Comparison of ENCODE assay signal across 9 cellular contexts in the genomic region with DNA sequence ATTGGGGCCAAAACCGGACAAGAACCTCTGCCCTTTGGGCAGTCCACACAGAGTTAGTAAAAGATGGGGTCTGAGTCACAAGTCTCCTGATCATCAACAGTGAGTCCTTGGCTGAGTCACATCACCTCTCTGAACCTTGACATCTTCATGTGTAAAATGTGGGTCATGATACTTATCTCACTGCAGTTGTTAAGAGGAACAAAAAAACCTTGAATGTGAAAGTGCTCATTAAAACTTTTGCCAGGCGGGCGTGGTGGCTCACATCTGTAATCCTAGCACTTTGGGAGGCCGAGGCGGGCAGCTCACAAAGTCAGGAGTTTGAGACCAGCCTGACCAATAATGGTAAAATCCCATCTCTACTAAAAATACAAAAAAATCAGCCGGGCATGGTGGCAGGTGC. TPM values are rescaled to one million over a fixed set of nuclear protein-coding genes. Genes with fewer than 3 reads are reported as not detected.
A peak's percentile ranks its signal among the peaks of the same experiment; 100 is the strongest.
DNase-seq lines count a peak whose midpoint lies in the region; ATAC-seq and TF ChIP-seq lines count a peak whose summit lies in the region.
"Had no signal": no experiment of that assay in that cellular context is flagged by ENCODE, and none has a peak within 500 bp of the region (broad histone marks: within the 10 kb centered on the region; RNA-seq: fewer than 3 reads in every experiment).

No MANE protein-coding gene starts in this region.

- no peaks in the 10 kb centered on the region for H3K79me2 ChIP-seq in smooth muscle cell (ENCODE audit: low read depth)

- H3K4me2 ChIP-seq in smooth muscle cell = no peak overlapping the region

- H3K9ac ChIP-seq in smooth muscle cell (ENCODE audit: low read depth) = no peak overlapping the region

- H3K27ac ChIP-seq in thymus (ENCODE audit: low read depth) = peak overlapping the region; percentile 79
- no peak overlapping the region for H3K27ac ChIP-seq in aorta (ENCODE audit: low read depth in 1 of 2, low read length in 2 of 2)
- no peak overlapping the region for H3K27ac ChIP-seq in smooth muscle cell (ENCODE audit: low read depth)
- H3K27ac ChIP-seq: C4-2B had no signal

- no peak for DNase-seq in activated naive CD8-positive, alpha-beta T cell treated with anti-CD3 and anti-CD28 coated beads, Interleukin-2, amount 50 U/mL, for 24 hours
- no peak for DNase-seq in activated naive CD8-positive, alpha-beta T cell treated with anti-CD3 and anti-CD28 coated beads for 36 hours
- DNase-seq in aorta (no peak), smooth muscle cell (lab: John Stamatoyannopoulos, UW; ENCODE audit: unreplicated experiment) (no peak)
- DNase-seq: NCI-H1092 had no signal

- TF ChIP-seq CTCF in smooth muscle cell (IDR thresholded peaks at IDR 0.05; ENCODE audit: borderline replicate concordance, insufficient read depth, poor library complexity, severe bottlenecking) = no peak

- intact Hi-C loops in dendritic cell treated with granulocyte-macrophage colony-stimulating factor and Interleukin-4, amounts not matched to agents 40 ng/mL and 50 ng/mL, for 4 days (cut with micrococcal nuclease) = no loop called here
- intact Hi-C loops in aorta (cut with DNase I) = no loop called here

- H3K9me3 Mint-ChIP-seq in activated naive CD8-positive, alpha-beta T cell treated with anti-CD3 and anti-CD28 coated beads, Interleukin-2, amount 50 U/mL, for 24 hours = no peaks in the 10 kb centered on the region
- no peaks in the 10 kb centered on the region for H3K9me3 Mint-ChIP-seq in activated naive CD8-positive, alpha-beta T cell treated with anti-CD3 and anti-CD28 coated beads for 36 hours
- no peaks in the 10 kb centered on the region for H3K9me3 Mint-ChIP-seq in dendritic cell treated with granulocyte-macrophage colony-stimulating factor and Interleukin-4, amounts not matched to agents 40 ng/mL and 50 ng/mL, for 4 days

- no peak overlapping the region for H3K27ac Mint-ChIP-seq in activated naive CD8-positive, alpha-beta T cell treated with anti-CD3 and anti-CD28 coated beads, Interleukin-2, amount 50 U/mL, for 24 hours
- H3K27ac Mint-ChIP-seq in activated naive CD8-positive, alpha-beta T cell treated with anti-CD3 and anti-CD28 coated beads for 36 hours = no peak overlapping the region
- H3K27ac Mint-ChIP-seq in dendritic cell treated with granulocyte-macrophage colony-stimulating factor and Interleukin-4, amounts not matched to agents 40 ng/mL and 50 ng/mL, for 4 days = peak overlapping the region; percentile 39

- H3K4me3 ChIP-seq in thymus (ENCODE audit: low read length) = no peak overlapping the region
- H3K4me3 ChIP-seq in aorta (ENCODE audit: low read length in 2 of 2) = no peak overlapping the region
- no peak overlapping the region for H3K4me3 ChIP-seq in smooth muscle cell

- H3K9me3 ChIP-seq in thymus (ENCODE audit: control insufficient read depth) = no peaks in the 10 kb centered on the region
- H3K9me3 ChIP-seq in aorta (ENCODE audit: control insufficient read depth, low read length) = no peaks in the 10 kb centered on the region
- H3K9me3 ChIP-seq in smooth muscle cell (replicated peaks; ENCODE audit: low read depth) = no peaks in the 10 kb centered on the region

- peaks cover 16% of the 10 kb centered on the region for H3K4me1 ChIP-seq in thymus (ENCODE audit: control insufficient read depth, insufficient read depth, low read length)
- no peaks in the 10 kb centered on the region for H3K4me1 ChIP-seq in aorta (ENCODE audit: control insufficient read depth in 1 of 2, insufficient read depth in 2 of 2, low read length in 2 of 2)
- H3K4me1 ChIP-seq in smooth muscle cell (ENCODE audit: low read depth) = no peaks in the 10 kb centered on the region

- H2AFZ ChIP-seq in smooth muscle cell (ENCODE audit: low read depth) = no peak overlapping the region

- H3K36me3 ChIP-seq in thymus (ENCODE audit: control insufficient read depth, insufficient read depth) = no peaks in the 10 kb centered on the region
- H3K36me3 ChIP-seq in aorta (ENCODE audit: control insufficient read depth in 1 of 2, insufficient read depth in 2 of 2, low read length in 1 of 2) = peaks cover 0 to 2% of the 10 kb centered on the region in 2 donors
- H3K36me3 ChIP-seq in smooth muscle cell (ENCODE audit: low read depth) = no peaks in the 10 kb centered on the region

- no peak overlapping the region for H3K4me3 Mint-ChIP-seq in activated naive CD8-positive, alpha-beta T cell treated with anti-CD3 and anti-CD28 coated beads, Interleukin-2, amount 50 U/mL, for 24 hours
- H3K4me3 Mint-ChIP-seq in activated naive CD8-positive, alpha-beta T cell treated with anti-CD3 and anti-CD28 coated beads for 36 hours = no peak overlapping the region
- H3K4me3 Mint-ChIP-seq in dendritic cell treated with granulocyte-macrophage colony-stimulating factor and Interleukin-4, amounts not matched to agents 40 ng/mL and 50 ng/mL, for 4 days = no peak overlapping the region

- H3K36me3 Mint-ChIP-seq in activated naive CD8-positive, alpha-beta T cell treated with anti-CD3 and anti-CD28 coated beads, Interleukin-2, amount 50 U/mL, for 24 hours (ENCODE audit: low read depth) = no peaks in the 10 kb centered on the region
- H3K36me3 Mint-ChIP-seq in activated naive CD8-positive, alpha-beta T cell treated with anti-CD3 and anti-CD28 coated beads for 36 hours = no peaks in the 10 kb centered on the region
- no peaks in the 10 kb centered on the region for H3K36me3 Mint-ChIP-seq in dendritic cell treated with granulocyte-macrophage colony-stimulating factor and Interleukin-4, amounts not matched to agents 40 ng/mL and 50 ng/mL, for 4 days (ENCODE audit: low read depth)

- H3K27me3 ChIP-seq in thymus (ENCODE audit: control insufficient read depth, insufficient read depth) = no peaks in the 10 kb centered on the region
- H3K27me3 ChIP-seq in aorta (ENCODE audit: control insufficient read depth in 1 of 2, insufficient read depth in 2 of 2, low read length in 1 of 2) = no peaks in the 10 kb centered on the region
- no peaks in the 10 kb centered on the region for H3K27me3 ChIP-seq in smooth muscle cell (ENCODE audit: low read depth)

- peak; percentile 90 for ATAC-seq in activated naive CD8-positive, alpha-beta T cell treated with anti-CD3 and anti-CD28 coated beads, Interleukin-2, amount 50 U/mL, for 24 hours
- ATAC-seq in aorta (ENCODE audit: low FRiP score) = no peak

- H3K27me3 Mint-ChIP-seq in activated naive CD8-positive, alpha-beta T cell treated with anti-CD3 and anti-CD28 coated beads, Interleukin-2, amount 50 U/mL, for 24 hours = no peaks in the 10 kb centered on the region
- no peaks in the 10 kb centered on the region for H3K27me3 Mint-ChIP-seq in activated naive CD8-positive, alpha-beta T cell treated with anti-CD3 and anti-CD28 coated beads for 36 hours
- H3K27me3 Mint-ChIP-seq in dendritic cell treated with granulocyte-macrophage colony-stimulating factor and Interleukin-4, amounts not matched to agents 40 ng/mL and 50 ng/mL, for 4 days = no peaks in the 10 kb centered on the region

- no peaks in the 10 kb centered on the region for H4K20me1 ChIP-seq in smooth muscle cell (ENCODE audit: low read depth)

- WGBS in thymus = 79% methylated on average over 6 of the region's 6 CpGs
- WGBS in aorta, 2 donors = 92 to 93% methylated on average over 6 of the region's 6 CpGs
- WGBS in smooth muscle cell (ENCODE audit: low lambda C conversion rate) = 90% methylated on average over 6 of the region's 6 CpGs

- peaks cover 21% of the 10 kb centered on the region for H3K4me1 Mint-ChIP-seq in activated naive CD8-positive, alpha-beta T cell treated with anti-CD3 and anti-CD28 coated beads, Interleukin-2, amount 50 U/mL, for 24 hours
- H3K4me1 Mint-ChIP-seq in activated naive CD8-positive, alpha-beta T cell treated with anti-CD3 and anti-CD28 coated beads for 36 hours = peaks cover 9% of the 10 kb centered on the region
- H3K4me1 Mint-ChIP-seq in dendritic cell treated with granulocyte-macrophage colony-stimulating factor and Interleukin-4, amounts not matched to agents 40 ng/mL and 50 ng/mL, for 4 days (ENCODE audit: low read depth) = peaks cover 31% of the 10 kb centered on the region

- no peaks in the 10 kb centered on the region for H3F3A ChIP-seq in smooth muscle cell (ENCODE audit: low read depth)

RNA-seq across cellular contexts. Expression of a gene that starts 15.7 kb away (rescaled TPM):
- total RNA-seq in activated naive CD8-positive, alpha-beta T cell treated with anti-CD3 and anti-CD28 coated beads for 36 hours = not detected
- 128 TPM for polyA plus RNA-seq in thymus
- total RNA-seq in aorta = 10 to 100 TPM; 72.8 to 83.4 TPM
- 100 to 1,000 TPM in 1 of 2 donors, 10 to 100 TPM in 1; 86.5 to 116 TPM for polyA plus RNA-seq in aorta
- total RNA-seq in smooth muscle cell = 198 and 238 TPM in 2 replicates
- 302 and 358 TPM in 2 replicates for polyA plus RNA-seq in smooth muscle cell

RNA-seq across cellular contexts. Expression of a gene that starts 18.9 kb away (rescaled TPM):
- total RNA-seq in activated naive CD8-positive, alpha-beta T cell treated with anti-CD3 and anti-CD28 coated beads for 36 hours = not detected
- polyA plus RNA-seq in thymus (302 TPM), aorta (10 to 100 TPM in 1 of 2 donors, 1 to 10 TPM in 1; 2.5 to 91.2 TPM), smooth muscle cell (11.0 and 32.7 TPM in 2 replicates)
- total RNA-seq in aorta (not detected), smooth muscle cell (20.1 and 25.1 TPM in 2 replicates)
- total RNA-seq: osteocyte had no signal

RNA-seq across cellular contexts. Expression of a gene that starts 30.1 kb away (rescaled TPM):
- 1 to 10 TPM; 5.7 to 5.9 TPM for total RNA-seq in activated naive CD8-positive, alpha-beta T cell treated with anti-CD3 and anti-CD28 coated beads for 36 hours
- polyA plus RNA-seq in thymus = 96.1 TPM
- 100 to 1,000 TPM in 1 of 2 donors, 10 to 100 TPM in 1; 80.0 to 111 TPM for total RNA-seq in aorta
- polyA plus RNA-seq in aorta = 100 to 1,000 TPM; 243 to 245 TPM
- total RNA-seq in smooth muscle cell = 150 and 158 TPM in 2 replicates
- 474 and 498 TPM in 2 replicates for polyA plus RNA-seq in smooth muscle cell

RNA-seq across cellular contexts. Expression of a gene that starts 31.0 kb away (rescaled TPM):
- not detected for total RNA-seq in activated naive CD8-positive, alpha-beta T cell treated with anti-CD3 and anti-CD28 coated beads for 36 hours
- 3.4 TPM for polyA plus RNA-seq in thymus
- total RNA-seq in aorta = under 1 TPM in 1 of 2 donors, not detected in 1; 0.69 TPM
- 1 to 10 TPM in 1 of 2 donors, under 1 TPM in 1; 0.23 to 7.1 TPM for polyA plus RNA-seq in aorta
- total RNA-seq in smooth muscle cell = 8.3 TPM in 1 of 2 replicates, not detected in the other
- polyA plus RNA-seq in smooth muscle cell = 0.46 and 1.0 TPM in 2 replicates
- total RNA-seq: osteocyte had no signal

RNA-seq across cellular contexts. Expression of a gene that starts 31.6 kb away (rescaled TPM):
- total RNA-seq in activated naive CD8-positive, alpha-beta T cell treated with anti-CD3 and anti-CD28 coated beads for 36 hours = under 1 TPM in 1 of 2 experiments, not detected in 1; 0.60 TPM
- polyA plus RNA-seq in thymus = 93.5 TPM
- total RNA-seq in aorta = 1 to 10 TPM; 1.8 TPM
- 1 to 10 TPM; 2.1 to 6.4 TPM for polyA plus RNA-seq in aorta
- total RNA-seq in smooth muscle cell = 2.3 and 7.3 TPM in 2 replicates
- 16.6 and 20.4 TPM in 2 replicates for polyA plus RNA-seq in smooth muscle cell

Comparison
In these comparisons a context has a peak if more than half of its experiments do, and no peak if none do; other contexts are left out.
1. RNA of a gene that starts 15.7 kb away (total RNA-seq): 198 to 238 TPM in smooth muscle cell and 72.8 to 83.4 TPM in aorta; not detected in activated naive CD8-positive, alpha-beta T cell treated with anti-CD3 and anti-CD28 coated beads for 36 hours; every median in the first group is over 10 times any median in the second.
2. RNA of a gene that starts 18.9 kb away (total RNA-seq): 20.1 to 25.1 TPM in smooth muscle cell; not detected in aorta and not detected in activated naive CD8-positive, alpha-beta T cell treated with anti-CD3 and anti-CD28 coated beads for 36 hours; every median in the first group is over 10 times any median in the second.
3. RNA of a gene that starts 30.1 kb away (total RNA-seq): 150 to 158 TPM in smooth muscle cell and 80.0 to 111 TPM in aorta; 5.7 to 5.9 TPM in activated naive CD8-positive, alpha-beta T cell treated with anti-CD3 and anti-CD28 coated beads for 36 hours; every median in the first group is over 10 times any median in the second.